ENCODE assay signal across 12 cellular contexts in the genomic region with DNA sequence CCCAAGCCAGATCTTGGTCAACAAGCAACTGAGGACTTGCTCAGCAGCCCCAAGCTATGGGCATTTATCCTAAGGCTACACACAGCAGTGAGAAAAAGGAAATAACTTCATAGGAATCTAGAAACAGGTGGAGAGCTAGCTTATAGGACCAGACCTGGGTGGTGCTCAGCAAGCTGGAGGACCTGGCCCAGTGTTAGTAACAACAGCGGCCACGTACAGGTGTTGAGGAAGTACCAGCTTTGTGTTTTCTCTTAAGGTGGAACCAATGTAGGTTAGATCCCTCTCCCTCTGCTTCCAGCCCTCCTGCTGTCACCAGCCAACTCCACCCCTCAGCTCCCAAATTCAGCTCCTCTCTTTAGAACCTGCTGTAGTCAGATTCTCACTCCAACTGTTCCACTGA. TPM values are rescaled to one million over a fixed set of nuclear protein-coding genes. Genes with fewer than 3 reads are reported as not detected.
A peak's percentile ranks its signal among the peaks of the same experiment; 100 is the strongest.
DNase-seq lines count a peak whose midpoint lies in the region; ATAC-seq and TF ChIP-seq lines count a peak whose summit lies in the region.
"Had no signal": no experiment of that assay in that cellular context is flagged by ENCODE, and none has a peak within 500 bp of the region (broad histone marks: within the 10 kb centered on the region; RNA-seq: fewer than 3 reads in every experiment).

No MANE protein-coding gene starts in this region.

- ATAC-seq in left ventricle myocardium superior (peak; percentile 2), left cardiac atrium (no peak), HG03521 (IDR thresholded peaks at IDR 0.05; ENCODE audit: unreplicated experiment) (no peak)
- peak; percentile 58 for ATAC-seq in central memory CD8-positive, alpha-beta T cell (replicated peaks; ENCODE audit: extremely low read depth, poor library complexity, severe bottlenecking)

- no peaks in the 10 kb centered on the region for H3K9me3 Mint-ChIP-seq in central memory CD8-positive, alpha-beta T cell
- H3K9me3 Mint-ChIP-seq in CD14-positive monocyte: peaks cover 0 to 3% (median 0%) of the 10 kb centered on the region in 7 donors
- H3K9me3 Mint-ChIP-seq: activated B cell treated with CpG ODN at 0.5 μM for 24 hours had no signal

- H3K27ac ChIP-seq in muscle layer of duodenum (ENCODE audit: low read length) (peak overlapping the region; percentile 8), vagina (peak overlapping the region; percentile 61)
- H3K27ac ChIP-seq: hepatocyte had no signal

- no peak for DNase-seq in left ventricle myocardium superior
- DNase-seq in left cardiac atrium: no peak
- no peak for DNase-seq in central memory CD8-positive, alpha-beta T cell (ENCODE audit: low spot score in 2 of 2)
- DNase-seq in vagina (ENCODE audit: extremely low spot score in 2 of 2): no peak
- no peak for DNase-seq in Ammon's horn (ENCODE audit: low spot score)
- DNase-seq in CD14-positive monocyte (ENCODE audit: low spot score): no peak
- DNase-seq: activated B cell treated with CpG ODN at 0.5 μM for 24 hours; H9; stimulated activated CD4-positive, alpha-beta T cell treated with anti-CD3 and anti-CD28 coated beads, Interleukin-2, amount 100 ng/mL, for 24 hours had no signal

- H3K27me3 Mint-ChIP-seq in central memory CD8-positive, alpha-beta T cell: no peaks in the 10 kb centered on the region
- H3K27me3 Mint-ChIP-seq in CD14-positive monocyte (ENCODE audit: low read depth in 3 of 3): peaks cover 0 to 2% (median 1%) of the 10 kb centered on the region in 3 donors
- H3K27me3 Mint-ChIP-seq: activated B cell treated with CpG ODN at 0.5 μM for 24 hours had no signal

- H3K4me3 Mint-ChIP-seq in central memory CD8-positive, alpha-beta T cell: peak overlapping the region; percentile 51
- no peak overlapping the region for H3K4me3 Mint-ChIP-seq in CD14-positive monocyte
- H3K4me3 Mint-ChIP-seq: activated B cell treated with CpG ODN at 0.5 μM for 24 hours, H9 had no signal

- no peaks in the 10 kb centered on the region for H3K9me3 ChIP-seq in muscle layer of duodenum (ENCODE audit: control insufficient read depth in 1 of 2, low read length in 2 of 2)
- H3K9me3 ChIP-seq in vagina: no peaks in the 10 kb centered on the region

- intact Hi-C loops in left ventricle myocardium superior (cut with micrococcal nuclease): no loop called here
- intact Hi-C loops in left cardiac atrium (cut with DNase I): no loop called here
- intact Hi-C loops in vagina (cut with DNase I): no loop called here
- intact Hi-C loops in CD14-positive monocyte (cut with micrococcal nuclease): no loop called here

- peaks cover 85% of the 10 kb centered on the region for H3K4me1 Mint-ChIP-seq in central memory CD8-positive, alpha-beta T cell
- H3K4me1 Mint-ChIP-seq in CD14-positive monocyte: peaks cover 45% of the 10 kb centered on the region

- no peak for TF ChIP-seq CTCF in vagina (IDR thresholded peaks at IDR 0.05)
- no peak for TF ChIP-seq CTCF in CD14-positive monocyte (IDR thresholded peaks at IDR 0.05)

- H3K4me3 ChIP-seq in muscle layer of duodenum (ENCODE audit: low read depth in 1 of 2, low read length in 2 of 2) (no peak overlapping the region), vagina (no peak overlapping the region)
- H3K4me3 ChIP-seq: hepatocyte had no signal

- peaks cover 37% of the 10 kb centered on the region for H3K36me3 Mint-ChIP-seq in central memory CD8-positive, alpha-beta T cell (ENCODE audit: insufficient read depth)
- H3K36me3 Mint-ChIP-seq in CD14-positive monocyte: peaks cover 52 to 57% of the 10 kb centered on the region in 2 donors

- H3K4me1 ChIP-seq in muscle layer of duodenum (ENCODE audit: control insufficient read depth in 1 of 2, insufficient read depth in 2 of 2, low read length in 2 of 2) (peaks cover 16 to 32% of the 10 kb centered on the region in 2 donors), vagina (peaks cover 43% of the 10 kb centered on the region)

- H3K36me3 ChIP-seq in muscle layer of duodenum (ENCODE audit: control insufficient read depth in 1 of 2, insufficient read depth in 2 of 2, low read length in 2 of 2) (peaks cover 0 to 5% of the 10 kb centered on the region in 2 donors), vagina (no peaks in the 10 kb centered on the region)

- TF ChIP-seq POLR2A in vagina (IDR thresholded peaks at IDR 0.05): no peak

- H3K27me3 ChIP-seq in muscle layer of duodenum (ENCODE audit: low read depth, low read length): no peaks in the 10 kb centered on the region
- no peaks in the 10 kb centered on the region for H3K27me3 ChIP-seq in vagina
- H3K27me3 ChIP-seq: hepatocyte had no signal

- peak overlapping the region; percentile 86 for H3K27ac Mint-ChIP-seq in central memory CD8-positive, alpha-beta T cell (ENCODE audit: low read depth)
- peak overlapping the region in 3 of 7 donors; percentile 59 to 77 (median 73) for H3K27ac Mint-ChIP-seq in CD14-positive monocyte
- H3K27ac Mint-ChIP-seq: activated B cell treated with CpG ODN at 0.5 μM for 24 hours, H9 had no signal

RNA-seq across cellular contexts. Expression of gene IRF1, which starts 43.4 kb away (rescaled TPM):
- total RNA-seq in left ventricle myocardium superior (12.6 TPM), left cardiac atrium (10 to 100 TPM; 11.8 to 21.4 TPM), vagina (49.8 TPM)
- 100 to 1,000 TPM; 125 to 129 TPM for polyA plus RNA-seq in CD14-positive monocyte

Comparison
In these comparisons a context has a peak if more than half of its experiments do, and no peak if none do; other contexts are left out.
1. ATAC-seq: peak in left ventricle myocardium superior (single experiment) and central memory CD8-positive, alpha-beta T cell (single experiment); none in left cardiac atrium (0 of 2) and HG03521 (single experiment).